In genomic region chr19:34366670-34367423, GRCh38 we compare ENCODE assay signal across 7 cellular contexts. TPM values are rescaled to one million over a fixed set of nuclear protein-coding genes. Genes with fewer than 3 reads are reported as not detected.
DNase-seq lines count a peak whose midpoint lies in the region; ATAC-seq and TF ChIP-seq lines count a peak whose summit lies in the region.

No MANE protein-coding gene starts in this region.

- H3K4me3 ChIP-seq in GM12875 (ENCODE audit: low read depth, low read length) (peak overlapping the region; percentile 78), skeletal muscle satellite cell (ENCODE audit: low read length) (peak overlapping the region; percentile 83)

- H3K36me3 ChIP-seq in skeletal muscle satellite cell (ENCODE audit: insufficient read depth, low read length): peaks cover 39% of the 10 kb centered on the region

- TF ChIP-seq POLR2A in erythroblast (IDR thresholded peaks at IDR 0.05; ENCODE audit: low read length): no peak

- no peak for ATAC-seq in GM21447 (IDR thresholded peaks at IDR 0.05; ENCODE audit: unreplicated experiment)

- no peak overlapping the region for H3K9ac ChIP-seq in skeletal muscle satellite cell (ENCODE audit: low read depth, low read length)

- no peaks in the 10 kb centered on the region for H3K27me3 ChIP-seq in skeletal muscle satellite cell (ENCODE audit: control insufficient read depth, insufficient read depth, low read length)

- peak; percentile 29 for DNase-seq in RKO (ENCODE audit: low spot score)
- peak; percentile 68 to 70 for DNase-seq in erythroblast (lab: John Stamatoyannopoulos, UW)
- DNase-seq in GM10266 (ENCODE audit: extremely low spot score): no peak
- DNase-seq in stimulated activated CD8-positive, alpha-beta memory T cell treated with anti-CD3 and anti-CD28 coated beads, Interleukin-4, amount 100 ng/mL, for 48 hours: no peak

- peak overlapping the region; percentile 95 for H3K4me2 ChIP-seq in skeletal muscle satellite cell (ENCODE audit: low read length)

- TF ChIP-seq CTCF in GM12875 (IDR thresholded peaks at IDR 0.05; ENCODE audit: borderline replicate concordance, insufficient read depth, low read depth, low read length) (no peak), GM10266 (IDR thresholded peaks at IDR 0.05; ENCODE audit: control insufficient read depth, insufficient read depth, low read depth, missing control alignments) (no peak)

- no peaks in the 10 kb centered on the region for H3K9me3 ChIP-seq in skeletal muscle satellite cell (replicated peaks; ENCODE audit: low read length)

- H3K4me1 ChIP-seq in skeletal muscle satellite cell (ENCODE audit: control insufficient read depth, insufficient read depth, low read length): peaks cover 20% of the 10 kb centered on the region

RNA-seq across cellular contexts. Expression of gene GPI, which starts 1.9 kb away (rescaled TPM):
- 249 and 305 TPM in 2 replicates for total RNA-seq in skeletal muscle satellite cell (2012; rRNA removed)

RNA-seq across cellular contexts. Expression of gene PDCD2L, which starts 37.4 kb away (rescaled TPM):
- total RNA-seq in skeletal muscle satellite cell (2012; rRNA removed): 17.7 and 18.6 TPM in 2 replicates

Comparison
In these comparisons a context has a peak if more than half of its experiments do, and no peak if none do; other contexts are left out.
1. DNase-seq: peak in RKO (single experiment) and erythroblast (2 of 2); none in GM10266 (single experiment) and stimulated activated CD8-positive, alpha-beta memory T cell treated with anti-CD3 and anti-CD28 coated beads, Interleukin-4, amount 100 ng/mL, for 48 hours (single experiment).